In the genomic region with DNA sequence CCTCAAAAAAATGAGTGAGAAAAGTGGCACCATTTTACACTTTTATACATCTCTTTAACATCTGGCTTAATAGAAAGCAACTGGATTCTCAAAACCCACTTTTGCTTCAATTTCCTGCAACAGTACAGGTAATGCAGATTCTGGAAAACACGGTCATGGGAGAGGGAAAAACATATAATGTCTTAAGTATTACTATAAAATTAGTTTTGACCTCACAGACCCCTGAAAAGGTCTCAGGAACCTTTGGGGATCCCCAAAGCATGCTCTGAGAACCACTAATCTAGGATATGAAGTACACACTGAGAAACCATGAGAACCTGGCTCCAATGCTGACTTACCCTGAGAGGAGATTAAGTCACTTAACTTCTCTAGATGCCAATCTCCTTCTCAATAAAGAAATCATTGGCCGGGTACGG, we compare ENCODE assay signal across 12 cellular contexts.
DNase-seq lines count a peak whose midpoint lies in the region; ATAC-seq, FAIRE-seq and TF ChIP-seq lines count a peak whose summit lies in the region.
"Had no signal": no experiment of that assay in that cellular context is flagged by ENCODE, and none has a peak within 500 bp of the region (broad histone marks: within the 10 kb centered on the region; RNA-seq: fewer than 3 reads in every experiment).

No MANE protein-coding gene starts in this region.

- H3K9me2 ChIP-seq in GM23338 (ENCODE audit: insufficient read depth), result no peaks in the 10 kb centered on the region

- H3K36me3 ChIP-seq in GM23338 (ENCODE audit: insufficient read depth), result no peaks in the 10 kb centered on the region
- H3K36me3 ChIP-seq: upper lobe of left lung had no signal

- DNase-seq in activated CD4-positive, CD25-positive, alpha-beta regulatory T cell (lab: John Stamatoyannopoulos, UW), result no peak
- DNase-seq in natural killer cell treated with Interleukin-12 subunit alpha and Interleukin-12 subunit beta and Interleukin-15 and Interleukin-18, amount 100 ng/mL, for 72 hours (ENCODE audit: low spot score), result no peak
- DNase-seq in urothelium cell line (ENCODE audit: low spot score) (no peak), GM23338 (ENCODE audit: low spot score) (no peak), glutamatergic neuron (no peak)
- DNase-seq: kidney glomerular epithelial cell, upper lobe of left lung had no signal

- no peak for TF ChIP-seq CTCF in GM23338 (conservative IDR thresholded peaks at IDR 0.05; ENCODE audit: low read depth in 2 of 2)
- no peak for TF ChIP-seq CTCF in glutamatergic neuron (IDR thresholded peaks at IDR 0.05; ENCODE audit: partially characterized antibody, unreplicated experiment)

- H3K27me3 ChIP-seq in GM23338 (ENCODE audit: insufficient read depth), result no peaks in the 10 kb centered on the region
- H3K27me3 ChIP-seq: upper lobe of left lung had no signal

- no peak overlapping the region for H3K4me3 ChIP-seq in GM23338

- no peak overlapping the region for H3K4me2 ChIP-seq in GM23338

- H2AFZ ChIP-seq in GM23338, result no peak overlapping the region

- H3K4me3 Mint-ChIP-seq in natural killer cell treated with Interleukin-12 subunit alpha and Interleukin-12 subunit beta and Interleukin-15 and Interleukin-18, amount 100 ng/mL, for 72 hours, result peak overlapping the region; percentile 82
- H3K4me3 Mint-ChIP-seq in GM23338 (no peak overlapping the region), glutamatergic neuron (ENCODE audit: unreplicated experiment) (no peak overlapping the region)
- H3K4me3 Mint-ChIP-seq: dendritic cell treated with granulocyte-macrophage colony-stimulating factor and Interleukin-4, amounts not matched to agents 40 ng/mL and 50 ng/mL, for 4 days had no signal

- H3K79me2 ChIP-seq in GM23338 (replicated peaks; ENCODE audit: insufficient read depth), result peaks cover 98% of the 10 kb centered on the region

- no peaks in the 10 kb centered on the region for H3K27me3 Mint-ChIP-seq in natural killer cell treated with Interleukin-12 subunit alpha and Interleukin-12 subunit beta and Interleukin-15 and Interleukin-18, amount 100 ng/mL, for 72 hours
- H3K27me3 Mint-ChIP-seq in GM23338 (ENCODE audit: insufficient read depth, low read depth, poor library complexity) (peaks cover 3% of the 10 kb centered on the region), glutamatergic neuron (ENCODE audit: unreplicated experiment) (no peaks in the 10 kb centered on the region)
- H3K27me3 Mint-ChIP-seq: dendritic cell treated with granulocyte-macrophage colony-stimulating factor and Interleukin-4, amounts not matched to agents 40 ng/mL and 50 ng/mL, for 4 days had no signal

- H4K20me1 ChIP-seq in GM23338 (replicated peaks; ENCODE audit: insufficient read depth), result peaks cover 5% of the 10 kb centered on the region

- H3K36me3 Mint-ChIP-seq in natural killer cell treated with Interleukin-12 subunit alpha and Interleukin-12 subunit beta and Interleukin-15 and Interleukin-18, amount 100 ng/mL, for 72 hours, result no peaks in the 10 kb centered on the region
- H3K36me3 Mint-ChIP-seq in GM23338 (ENCODE audit: low read depth), result peaks cover 3% of the 10 kb centered on the region; the same call in 1 of the 3 replicates
- H3K36me3 Mint-ChIP-seq in glutamatergic neuron (ENCODE audit: unreplicated experiment), result no peaks in the 10 kb centered on the region

- H3K9me3 Mint-ChIP-seq in natural killer cell treated with Interleukin-12 subunit alpha and Interleukin-12 subunit beta and Interleukin-15 and Interleukin-18, amount 100 ng/mL, for 72 hours, result no peaks in the 10 kb centered on the region
- H3K9me3 Mint-ChIP-seq in GM23338, result peaks cover 3% of the 10 kb centered on the region; the same call in 1 of the 3 replicates
- peaks cover 4% of the 10 kb centered on the region for H3K9me3 Mint-ChIP-seq in glutamatergic neuron (ENCODE audit: unreplicated experiment)
- H3K9me3 Mint-ChIP-seq: dendritic cell treated with granulocyte-macrophage colony-stimulating factor and Interleukin-4, amounts not matched to agents 40 ng/mL and 50 ng/mL, for 4 days had no signal

- FAIRE-seq in urothelium cell line (lab: Jason Lieb, UNC), result no peak
- FAIRE-seq: A204.1 had no signal

- H3K27ac ChIP-seq in GM23338 (ENCODE audit: low read depth), result no peak overlapping the region

- H3K4me1 ChIP-seq in GM23338 (ENCODE audit: insufficient read depth), result peaks cover 13% of the 10 kb centered on the region

- H3K27ac Mint-ChIP-seq in natural killer cell treated with Interleukin-12 subunit alpha and Interleukin-12 subunit beta and Interleukin-15 and Interleukin-18, amount 100 ng/mL, for 72 hours, result peak overlapping the region; percentile 82 to 95
- H3K27ac Mint-ChIP-seq in GM23338 (no peak overlapping the region), glutamatergic neuron (ENCODE audit: unreplicated experiment) (no peak overlapping the region)
- H3K27ac Mint-ChIP-seq: dendritic cell treated with granulocyte-macrophage colony-stimulating factor and Interleukin-4, amounts not matched to agents 40 ng/mL and 50 ng/mL, for 4 days had no signal

- H3F3A ChIP-seq in GM23338 (replicated peaks; ENCODE audit: low read depth), result no peaks in the 10 kb centered on the region

- H3K4me1 Mint-ChIP-seq in natural killer cell treated with Interleukin-12 subunit alpha and Interleukin-12 subunit beta and Interleukin-15 and Interleukin-18, amount 100 ng/mL, for 72 hours (ENCODE audit: low read depth in 2 of 2), result peaks cover 29 to 36% of the 10 kb centered on the region in 2 donors
- peaks cover 20% of the 10 kb centered on the region for H3K4me1 Mint-ChIP-seq in GM23338
- H3K4me1 Mint-ChIP-seq in glutamatergic neuron (ENCODE audit: low read depth, unreplicated experiment), result peaks cover 3% of the 10 kb centered on the region

- ATAC-seq in activated CD4-positive, CD25-positive, alpha-beta regulatory T cell treated with anti-CD3 and anti-CD28 coated beads, Interleukin-2, amount 50 U/mL, for 24 hours, result peak; percentile 33 to 51
- ATAC-seq in GM21737 (IDR thresholded peaks at IDR 0.05; ENCODE audit: unreplicated experiment) (peak; percentile 53), HG03520 (IDR thresholded peaks at IDR 0.05; ENCODE audit: unreplicated experiment) (peak; percentile 48), GM23338 (no peak)
- peak; percentile 20 to 66 for ATAC-seq in natural killer cell treated with Interleukin-12 subunit alpha and Interleukin-12 subunit beta and Interleukin-15 and Interleukin-18, amount 100 ng/mL, for 72 hours

TF ChIP-seq in GM23338, 12 proteins besides CTCF, POLR2A, EP300 and RAD21:
- no peak for TF ChIP-seq ZNF331 (CRISPR knock-in tag; IDR thresholded peaks at IDR 0.05; ENCODE audit: low read depth)
- TF ChIP-seq, protein P1, sequence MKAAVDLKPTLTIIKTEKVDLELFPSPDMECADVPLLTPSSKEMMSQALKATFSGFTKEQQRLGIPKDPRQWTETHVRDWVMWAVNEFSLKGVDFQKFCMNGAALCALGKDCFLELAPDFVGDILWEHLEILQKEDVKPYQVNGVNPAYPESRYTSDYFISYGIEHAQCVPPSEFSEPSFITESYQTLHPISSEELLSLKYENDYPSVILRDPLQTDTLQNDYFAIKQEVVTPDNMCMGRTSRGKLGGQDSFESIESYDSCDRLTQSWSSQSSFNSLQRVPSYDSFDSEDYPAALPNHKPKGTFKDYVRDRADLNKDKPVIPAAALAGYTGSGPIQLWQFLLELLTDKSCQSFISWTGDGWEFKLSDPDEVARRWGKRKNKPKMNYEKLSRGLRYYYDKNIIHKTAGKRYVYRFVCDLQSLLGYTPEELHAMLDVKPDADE (IDR thresholded peaks at IDR 0.05), result no peak
- no peak for TF ChIP-seq JUNB (IDR thresholded peaks at IDR 0.05; ENCODE audit: unreplicated experiment)

Comparison
In these comparisons a context has a peak if more than half of its experiments do, and no peak if none do; other contexts are left out.
1. H3K27ac Mint-ChIP-seq: peak in natural killer cell treated with Interleukin-12 subunit alpha and Interleukin-12 subunit beta and Interleukin-15 and Interleukin-18, amount 100 ng/mL, for 72 hours (2 of 2); none in GM23338 (single experiment) and glutamatergic neuron (single experiment).